14 cellular contexts compared by ENCODE assay signal in the genomic region with DNA sequence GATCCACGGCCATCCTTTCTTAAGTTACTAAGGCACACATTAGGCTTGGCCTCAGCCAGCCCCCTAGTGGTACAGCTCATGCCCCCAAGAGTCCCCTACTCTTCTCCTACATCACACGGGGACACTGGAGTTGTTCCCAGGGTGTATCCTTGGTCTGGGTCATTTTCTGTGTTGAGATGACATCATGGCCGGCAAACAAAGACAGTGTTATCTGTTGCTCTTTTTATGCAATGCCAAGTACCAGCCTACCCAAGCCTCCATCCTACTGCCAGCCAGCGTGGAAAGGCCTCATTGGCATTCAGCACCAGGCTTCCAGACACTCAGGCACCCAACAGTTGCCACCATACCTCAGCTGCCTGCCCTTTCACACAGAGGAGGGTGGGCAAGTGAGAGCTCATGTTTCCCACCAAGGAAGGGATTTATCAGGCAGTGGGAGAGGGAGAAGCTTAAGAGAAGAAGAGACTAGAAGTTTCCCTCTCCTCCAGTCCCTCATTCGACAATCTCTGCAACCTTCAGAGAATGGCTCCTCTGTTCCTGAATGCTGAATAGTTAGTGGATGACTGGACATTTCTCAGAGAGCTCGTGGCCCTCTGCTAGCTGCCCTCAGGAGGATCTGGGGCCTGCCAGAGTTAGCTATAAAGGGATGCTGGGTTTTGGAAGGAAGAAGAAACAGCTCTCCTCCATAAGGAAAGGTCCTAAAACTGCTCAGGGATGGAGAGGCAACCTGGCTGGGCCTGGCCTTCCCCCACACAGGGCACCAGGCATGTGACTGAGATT. TPM values are rescaled to one million over a fixed set of nuclear protein-coding genes. Genes with fewer than 3 reads are reported as not detected.
DNase-seq lines count a peak whose midpoint lies in the region; ATAC-seq and TF ChIP-seq lines count a peak whose summit lies in the region.
"Had no signal": no experiment of that assay in that cellular context is flagged by ENCODE, and none has a peak within 500 bp of the region (broad histone marks: within the 10 kb centered on the region; RNA-seq: fewer than 3 reads in every experiment).

No MANE protein-coding gene starts in this region.

- H3K9me3 ChIP-seq in SK-N-SH, result no peaks in the 10 kb centered on the region
- H3K9me3 ChIP-seq in skeletal muscle tissue (ENCODE audit: control insufficient read depth in 3 of 3, low read length in 3 of 3), result no peaks in the 10 kb centered on the region
- H3K9me3 ChIP-seq: thyroid gland had no signal

- no peaks in the 10 kb centered on the region for H4K20me1 ChIP-seq in SK-N-SH (ENCODE audit: insufficient read depth)

- H3K27ac Mint-ChIP-seq in WTC11, result 0 out of 2 replicates have a peak overlapping the region, but pooled peaks have one; percentile 15
- H3K27ac Mint-ChIP-seq in stimulated activated memory B cell treated with anti-CD40 and anti-IgM and Interleukin-4, amounts not matched to agents 10 μg/mL and 1 μg/mL and 100 μg/mL, for 72 hours, result no peak overlapping the region

- ATAC-seq in SK-N-SH treated with all-trans-retinoic acid at 6 μM for 48 hours (no peak), WTC11 (peak; percentile 97), left ventricle myocardium superior (peak; percentile 80), GM21529 (IDR thresholded peaks at IDR 0.05; ENCODE audit: unreplicated experiment) (no peak)
- no peak for ATAC-seq in stimulated activated memory B cell treated with anti-CD40 and anti-IgM and Interleukin-4, amounts not matched to agents 10 μg/mL and 1 μg/mL and 100 μg/mL, for 72 hours

- TF ChIP-seq RAD21 in SK-N-SH (IDR thresholded peaks at IDR 0.05; ENCODE audit: low read length), result no peak

- H3K27me3 ChIP-seq in SK-N-SH (ENCODE audit: insufficient read depth), result no peaks in the 10 kb centered on the region
- no peaks in the 10 kb centered on the region for H3K27me3 ChIP-seq in skeletal muscle tissue (ENCODE audit: control insufficient read depth in 3 of 3, insufficient read depth in 3 of 3, low read length in 3 of 3)
- H3K27me3 ChIP-seq: thyroid gland had no signal

- no peak overlapping the region for H3K4me3 Mint-ChIP-seq in WTC11
- H3K4me3 Mint-ChIP-seq in stimulated activated memory B cell treated with anti-CD40 and anti-IgM and Interleukin-4, amounts not matched to agents 10 μg/mL and 1 μg/mL and 100 μg/mL, for 72 hours, result no peak overlapping the region
- H3K4me3 Mint-ChIP-seq: nephron had no signal

- TF ChIP-seq EP300 in SK-N-SH (IDR thresholded peaks at IDR 0.05; ENCODE audit: borderline replicate concordance in 1 of 2, low read depth in 1 of 2, low read length in 1 of 2), result no peak

- peaks cover 18% of the 10 kb centered on the region for H3K4me1 Mint-ChIP-seq in WTC11
- H3K4me1 Mint-ChIP-seq in stimulated activated memory B cell treated with anti-CD40 and anti-IgM and Interleukin-4, amounts not matched to agents 10 μg/mL and 1 μg/mL and 100 μg/mL, for 72 hours, result no peaks in the 10 kb centered on the region

- 69% methylated on average over 6 of the region's 6 CpGs for WGBS in SK-N-SH (ENCODE audit: low lambda C conversion rate)

- no peak overlapping the region for H3K4me2 ChIP-seq in SK-N-SH

- H3K9me3 Mint-ChIP-seq in WTC11, result peaks cover 4% of the 10 kb centered on the region
- no peaks in the 10 kb centered on the region for H3K9me3 Mint-ChIP-seq in stimulated activated memory B cell treated with anti-CD40 and anti-IgM and Interleukin-4, amounts not matched to agents 10 μg/mL and 1 μg/mL and 100 μg/mL, for 72 hours
- H3K9me3 Mint-ChIP-seq: nephron had no signal

- H2AFZ ChIP-seq in SK-N-SH (ENCODE audit: low read depth), result peak overlapping the region; percentile 37; the same call in 1 of the 2 replicates

- CTCF ChIA-PET in SK-N-SH (lab: Yijun Ruan, JAX), result interaction anchor here (0.6 to 1.9 kb wide), 6 partner anchors 16 to 39 kb away, joined by 3 to 4 read pairs (median 3); partner anchors contain the start of gene SETD4
- CTCF ChIA-PET in WTC11 (lab: Charles Lee), result interaction anchor here (1.0 to 2.0 kb wide), 9 partner anchors 9 to 52 kb away, joined by 3 to 22 read pairs (median 9); partner anchors contain the start of genes CBR1 and SETD4

- H3K4me1 ChIP-seq in SK-N-SH (ENCODE audit: control insufficient read depth in 1 of 2, insufficient read depth in 2 of 2, low read depth in 1 of 2, low read length in 1 of 2), result no peaks in the 10 kb centered on the region
- peaks cover 8 to 14% (median 12%) of the 10 kb centered on the region in 3 donors for H3K4me1 ChIP-seq in skeletal muscle tissue (ENCODE audit: control insufficient read depth in 3 of 3, insufficient read depth in 3 of 3, low read length in 3 of 3)
- H3K4me1 ChIP-seq: thyroid gland had no signal

- H3K9me2 ChIP-seq in SK-N-SH, result no peaks in the 10 kb centered on the region

- intact Hi-C loops in left ventricle myocardium superior (cut with micrococcal nuclease), result no loop called here

- H3K36me3 Mint-ChIP-seq in WTC11, result peaks cover 11% of the 10 kb centered on the region
- no peaks in the 10 kb centered on the region for H3K36me3 Mint-ChIP-seq in stimulated activated memory B cell treated with anti-CD40 and anti-IgM and Interleukin-4, amounts not matched to agents 10 μg/mL and 1 μg/mL and 100 μg/mL, for 72 hours

- H3K36me3 ChIP-seq in SK-N-SH (replicated peaks in 1 of 2; ENCODE audit: control insufficient read depth in 1 of 2, insufficient read depth in 2 of 2, low read length in 1 of 2) (no peaks in the 10 kb centered on the region), skeletal muscle tissue (ENCODE audit: control insufficient read depth in 3 of 3, insufficient read depth in 3 of 3, low read length in 3 of 3) (no peaks in the 10 kb centered on the region)
- H3K36me3 ChIP-seq: thyroid gland had no signal

- no peak for TF ChIP-seq CTCF in SK-N-SH (IDR thresholded peaks at IDR 0.05)
- TF ChIP-seq CTCF in WTC11 (IDR thresholded peaks at IDR 0.05), result no peak; the same call in 1 of the 2 replicates

- H3F3A ChIP-seq in SK-N-SH (replicated peaks; ENCODE audit: insufficient read depth), result no peaks in the 10 kb centered on the region

- no peaks in the 10 kb centered on the region for H3K79me2 ChIP-seq in SK-N-SH (ENCODE audit: insufficient read depth)

- H3K27me3 Mint-ChIP-seq in WTC11 (ENCODE audit: low read depth), result no peaks in the 10 kb centered on the region
- no peaks in the 10 kb centered on the region for H3K27me3 Mint-ChIP-seq in stimulated activated memory B cell treated with anti-CD40 and anti-IgM and Interleukin-4, amounts not matched to agents 10 μg/mL and 1 μg/mL and 100 μg/mL, for 72 hours

- POLR2A ChIA-PET in SK-N-SH (lab: Yijun Ruan, JAX) (interaction anchor here (1.2 kb wide), 1 partner anchor 18 kb away, joined by 3 read pairs; no protein-coding TSS in a partner anchor), WTC11 (lab: Charles Lee) (no interaction called here)

- no peak overlapping the region for H3K27ac ChIP-seq in SK-N-SH (ENCODE audit: low read depth in 2 of 2, low read length in 1 of 2)
- H3K27ac ChIP-seq in skeletal muscle tissue (ENCODE audit: low read depth, low read length), result peak overlapping the region; percentile 59
- H3K27ac ChIP-seq: thyroid gland had no signal

- H3K9ac ChIP-seq in SK-N-SH (no peak overlapping the region), skeletal muscle tissue (ENCODE audit: low read depth in 1 of 3, low read length in 3 of 3) (peak overlapping the region in 1 of 3 donors; percentile 17)

- DNase-seq in SK-N-SH (no peak), WTC11 (ENCODE audit: low spot score) (no peak), left ventricle myocardium superior (no peak), HuH-7.5 (ENCODE audit: low spot score) (no peak)
- DNase-seq: 8988T; glutamatergic neuron; NCI-H446 treated with DMSO at 0.1 percent for 48 hours; stimulated activated CD4-positive, alpha-beta T cell treated with anti-CD3 and anti-CD28 coated beads, Interleukin-2, amount 100 ng/mL, for 48 hours; thyroid gland had no signal

- H3K4me3 ChIP-seq in SK-N-SH (ENCODE audit: low read depth in 2 of 2, low read length in 1 of 2) (no peak overlapping the region), skeletal muscle tissue (ENCODE audit: low read length in 3 of 3) (peak overlapping the region in 2 of 3 donors; percentile 32 to 42)
- H3K4me3 ChIP-seq: thyroid gland had no signal

TF ChIP-seq in SK-N-SH treated with all-trans-retinoic acid at 6 μM for 48 hours, 23 proteins besides CTCF, POLR2A, EP300 and RAD21 (continues in another document):
- TF ChIP-seq ZFP30 (CRISPR knock-in tag; IDR thresholded peaks at IDR 0.05) (no peak), OSR1 (CRISPR knock-in tag; IDR thresholded peaks at IDR 0.05) (no peak)

TF ChIP-seq in WTC11, 78 proteins besides CTCF, POLR2A, EP300 and RAD21 (continues in another document):
- no peak for TF ChIP-seq CBFB (CRISPR knock-in tag; IDR thresholded peaks at IDR 0.05; ENCODE audit: low read depth)
- TF ChIP-seq, protein P1, sequence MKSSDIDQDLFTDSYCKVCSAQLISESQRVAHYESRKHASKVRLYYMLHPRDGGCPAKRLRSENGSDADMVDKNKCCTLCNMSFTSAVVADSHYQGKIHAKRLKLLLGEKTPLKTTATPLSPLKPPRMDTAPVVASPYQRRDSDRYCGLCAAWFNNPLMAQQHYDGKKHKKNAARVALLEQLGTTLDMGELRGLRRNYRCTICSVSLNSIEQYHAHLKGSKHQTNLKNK (CRISPR knock-in tag; IDR thresholded peaks at IDR 0.05), result no peak
- no peak for TF ChIP-seq NR2C2 (CRISPR knock-in tag; IDR thresholded peaks at IDR 0.05)
- TF ChIP-seq, protein P2, sequence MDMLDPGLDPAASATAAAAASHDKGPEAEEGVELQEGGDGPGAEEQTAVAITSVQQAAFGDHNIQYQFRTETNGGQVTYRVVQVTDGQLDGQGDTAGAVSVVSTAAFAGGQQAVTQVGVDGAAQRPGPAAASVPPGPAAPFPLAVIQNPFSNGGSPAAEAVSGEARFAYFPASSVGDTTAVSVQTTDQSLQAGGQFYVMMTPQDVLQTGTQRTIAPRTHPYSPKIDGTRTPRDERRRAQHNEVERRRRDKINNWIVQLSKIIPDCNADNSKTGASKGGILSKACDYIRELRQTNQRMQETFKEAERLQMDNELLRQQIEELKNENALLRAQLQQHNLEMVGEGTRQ (CRISPR knock-in tag; IDR thresholded peaks at IDR 0.05), result no peak
- TF ChIP-seq JUN (CRISPR knock-in tag; IDR thresholded peaks at IDR 0.05), result no peak
- no peak for TF ChIP-seq NFE2L1 (CRISPR knock-in tag; IDR thresholded peaks at IDR 0.05)

RNA-seq across cellular contexts. Expression of gene CBR1, which starts 17.7 kb away (rescaled TPM):
- 125 and 136 TPM in 2 replicates for polyA plus RNA-seq in SK-N-SH (2012; rRNA removed)
- polyA plus RNA-seq in SK-N-SH (2012; cell fraction: cytosol; rRNA removed), result 104 and 133 TPM in 2 replicates
- polyA plus RNA-seq in SK-N-SH (2012; cell fraction: nucleus; rRNA removed), result 89.5 and 186 TPM in 2 replicates
- 167 to 172 TPM (median 170 TPM) in 3 replicates for total RNA-seq in WTC11 (2021)
- total RNA-seq in left ventricle myocardium superior, result 25.8 TPM
- total RNA-seq in skeletal muscle tissue, result 21.4 TPM

RNA-seq across cellular contexts. Expression of gene SETD4, which starts 27.2 kb away (rescaled TPM):
- 15.9 and 20.7 TPM in 2 replicates for polyA plus RNA-seq in SK-N-SH (2012; rRNA removed)
- 14.4 and 15.0 TPM in 2 replicates for polyA plus RNA-seq in SK-N-SH (2012; cell fraction: cytosol; rRNA removed)
- 45.7 and 58.8 TPM in 2 replicates for polyA plus RNA-seq in SK-N-SH (2012; cell fraction: nucleus; rRNA removed)
- 44.1 to 64.8 TPM (median 45.7 TPM) in 3 replicates for total RNA-seq in WTC11 (2021)
- 10.3 TPM for total RNA-seq in left ventricle myocardium superior
- total RNA-seq in skeletal muscle tissue, result 14.1 TPM

RNA-seq across cellular contexts. Expression of gene CBR3, which starts 47.3 kb away (rescaled TPM):
- polyA plus RNA-seq in SK-N-SH (2012; rRNA removed), result 5.7 and 6.7 TPM in 2 replicates
- 7.7 and 8.4 TPM in 2 replicates for polyA plus RNA-seq in SK-N-SH (2012; cell fraction: cytosol; rRNA removed)
- 3.3 and 4.7 TPM in 2 replicates for polyA plus RNA-seq in SK-N-SH (2012; cell fraction: nucleus; rRNA removed)
- total RNA-seq in WTC11 (2021) (4.2 to 12.9 TPM (median 5.2 TPM) in 3 replicates), left ventricle myocardium superior (2.6 TPM), skeletal muscle tissue (1.6 TPM)

Comparison
In these comparisons a context has a peak if more than half of its experiments do, and no peak if none do; other contexts are left out.
1. H3K4me3 ChIP-seq: peak in skeletal muscle tissue (2 of 3); none in SK-N-SH (0 of 2).
2. ATAC-seq: peak in WTC11 (single experiment) and left ventricle myocardium superior (single experiment); none in SK-N-SH treated with all-trans-retinoic acid at 6 μM for 48 hours (single experiment), GM21529 (single experiment) and stimulated activated memory B cell treated with anti-CD40 and anti-IgM and Interleukin-4, amounts not matched to agents 10 μg/mL and 1 μg/mL and 100 μg/mL, for 72 hours (single experiment).